19 cellular contexts compared by ENCODE assay signal in genomic region chr21:35448876-35449599, GRCh38.
DNase-seq lines count a peak whose midpoint lies in the region; ATAC-seq, FAIRE-seq and TF ChIP-seq lines count a peak whose summit lies in the region.
"Had no signal": no experiment of that assay in that cellular context is flagged by ENCODE, and none has a peak within 500 bp of the region (broad histone marks: within the 10 kb centered on the region; RNA-seq: fewer than 3 reads in every experiment).

No MANE protein-coding gene starts in this region.

- no peaks in the 10 kb centered on the region for H3K79me2 ChIP-seq in osteoblast (ENCODE audit: insufficient read depth, low read length)

- no peak for ATAC-seq in GM21423 (IDR thresholded peaks at IDR 0.05; ENCODE audit: unreplicated experiment)
- ATAC-seq: GM23338, HCT116 had no signal

- H3K4me1 Mint-ChIP-seq in HFFc6 (ENCODE audit: low read depth), result peaks cover 9% of the 10 kb centered on the region
- H3K4me1 Mint-ChIP-seq: CD4-positive, alpha-beta memory T cell; GM23338; H9 had no signal

- H3K27ac ChIP-seq in osteoblast (ENCODE audit: low read depth, low read length), result no peak overlapping the region

- FAIRE-seq in D721Med (lab: Jason Lieb, UNC), result no peak
- FAIRE-seq: G401.6, GM12892, GM19239 had no signal

- H3K4me3 Mint-ChIP-seq in HFFc6, result no peak overlapping the region
- H3K4me3 Mint-ChIP-seq: CD4-positive, alpha-beta memory T cell; GM23338; H9 had no signal

- H3K27me3 Mint-ChIP-seq in HFFc6 (ENCODE audit: insufficient read depth), result peaks cover 5% of the 10 kb centered on the region; the same call in 1 of the 2 replicates

- H3K4me3 ChIP-seq in osteoblast (ENCODE audit: insufficient read depth, low read length), result no peak overlapping the region
- H3K4me3 ChIP-seq: GM23338 had no signal

- H3K27me3 ChIP-seq in osteoblast (ENCODE audit: insufficient read depth, low read length), result no peaks in the 10 kb centered on the region

- no peak overlapping the region for H3K4me2 ChIP-seq in osteoblast (ENCODE audit: insufficient read depth, low read length)
- H3K4me2 ChIP-seq: GM23338 had no signal

- no peaks in the 10 kb centered on the region for H4K20me1 ChIP-seq in osteoblast (ENCODE audit: insufficient read depth, low read length)

- no peaks in the 10 kb centered on the region for H3K36me3 ChIP-seq in osteoblast (ENCODE audit: insufficient read depth, low read length)

- H3K9me3 ChIP-seq in osteoblast (ENCODE audit: low read depth, low read length), result no peaks in the 10 kb centered on the region

- H2AFZ ChIP-seq in osteoblast (ENCODE audit: low read length), result no peak overlapping the region
- H2AFZ ChIP-seq: GM23338 had no signal

- peaks cover 26% of the 10 kb centered on the region for H3K9me3 Mint-ChIP-seq in HFFc6

- peak overlapping the region; percentile 5; the same call in 1 of the 2 replicates for H3K27ac Mint-ChIP-seq in HFFc6
- H3K27ac Mint-ChIP-seq: CD4-positive, alpha-beta memory T cell; GM23338; H9 had no signal

- peaks cover 23% of the 10 kb centered on the region for H3K36me3 Mint-ChIP-seq in HFFc6 (ENCODE audit: low read depth)

- DNase-seq in EH (ENCODE audit: low read depth) (peak; percentile 72), HFFc6 (no peak), hepatic stellate cell (ENCODE audit: low spot score) (peak; percentile 13), osteoblast (ENCODE audit: insufficient read length, low spot score, missing footprints) (peak; percentile 15), D721Med (ENCODE audit: insufficient read length, low spot score) (no peak), iPS-NIHi11 (ENCODE audit: low spot score) (no peak)
- DNase-seq in stimulated activated naive CD4-positive, alpha-beta T cell treated with Interleukin-2 at 50 U/mL for 16 hours (lab: John Stamatoyannopoulos, UW), result no peak
- DNase-seq: C1 segment of cervical spinal cord; CD4-positive, alpha-beta memory T cell; COR-L47; DMS 273 treated with DMSO at 0.1 percent for 48 hours; DMS79 treated with DMSO at 0.1 percent for 48 hours; H9 had no signal

- no peak for TF ChIP-seq CTCF in HFFc6 (IDR thresholded peaks at IDR 0.05)
- no peak for TF ChIP-seq CTCF in osteoblast (IDR thresholded peaks at IDR 0.05; ENCODE audit: extremely low read depth, low read depth, low read length)
- TF ChIP-seq CTCF in D721Med (IDR thresholded peaks at IDR 0.05; ENCODE audit: insufficient read depth, missing control alignments), result no peak

- no peaks in the 10 kb centered on the region for H3K4me1 ChIP-seq in osteoblast (ENCODE audit: insufficient read depth, low read length)

Comparison
In these comparisons a context has a peak if more than half of its experiments do, and no peak if none do; other contexts are left out.
1. DNase-seq: peak in EH (single experiment), hepatic stellate cell (single experiment) and osteoblast (single experiment); none in HFFc6 (single experiment), stimulated activated naive CD4-positive, alpha-beta T cell treated with Interleukin-2 at 50 U/mL for 16 hours (single experiment), D721Med (single experiment) and iPS-NIHi11 (single experiment).